20 cellular contexts compared by ENCODE assay signal in genomic region chr3:184739594-184740505, GRCh38. TPM values are rescaled to one million over a fixed set of nuclear protein-coding genes. Genes with fewer than 3 reads are reported as not detected.
DNase-seq lines count a peak whose midpoint lies in the region; ATAC-seq and TF ChIP-seq lines count a peak whose summit lies in the region.
"Had no signal": no experiment of that assay in that cellular context is flagged by ENCODE, and none has a peak within 500 bp of the region (broad histone marks: within the 10 kb centered on the region; RNA-seq: fewer than 3 reads in every experiment).

No MANE protein-coding gene starts in this region.

- H3K9me3 Mint-ChIP-seq in stimulated activated naive CD8-positive, alpha-beta T cell treated with anti-CD3 and anti-CD28 coated beads, Interleukin-15, amount 100 ng/mL, for 72 hours: no peaks in the 10 kb centered on the region
- no peaks in the 10 kb centered on the region for H3K9me3 Mint-ChIP-seq in mesothelial cell of epicardium
- no peaks in the 10 kb centered on the region for H3K9me3 Mint-ChIP-seq in activated T-helper 2 cell treated with anti-CD3 and anti-CD28 coated beads, Interferon-gamma antibody, Interleukin-2, Interleukin-4, amounts not matched to agents 10 μg/mL and 5 μg/mL and 100 μg/mL, durations not matched to agents 14 hours and 24 hours and 36 hours
- H3K9me3 Mint-ChIP-seq: activated naive CD8-positive, alpha-beta T cell treated with anti-CD3 and anti-CD28 coated beads, Interleukin-2, amount 50 U/mL, for 24 hours had no signal

- H3K27me3 Mint-ChIP-seq in stimulated activated naive CD8-positive, alpha-beta T cell treated with anti-CD3 and anti-CD28 coated beads, Interleukin-15, amount 100 ng/mL, for 72 hours: no peaks in the 10 kb centered on the region
- H3K27me3 Mint-ChIP-seq in mesothelial cell of epicardium (ENCODE audit: low read depth): no peaks in the 10 kb centered on the region
- no peaks in the 10 kb centered on the region for H3K27me3 Mint-ChIP-seq in activated T-helper 2 cell treated with anti-CD3 and anti-CD28 coated beads, Interferon-gamma antibody, Interleukin-2, Interleukin-4, amounts not matched to agents 10 μg/mL and 5 μg/mL and 100 μg/mL, durations not matched to agents 14 hours and 24 hours and 36 hours (ENCODE audit: low read depth)
- H3K27me3 Mint-ChIP-seq: activated naive CD8-positive, alpha-beta T cell treated with anti-CD3 and anti-CD28 coated beads, Interleukin-2, amount 50 U/mL, for 24 hours had no signal

- H3K27ac Mint-ChIP-seq in stimulated activated naive CD8-positive, alpha-beta T cell treated with anti-CD3 and anti-CD28 coated beads, Interleukin-15, amount 100 ng/mL, for 72 hours: peak overlapping the region in 1 of 2 donors; percentile 7
- H3K27ac Mint-ChIP-seq in mesothelial cell of epicardium: peak overlapping the region; percentile 79
- no peak overlapping the region for H3K27ac Mint-ChIP-seq in activated T-helper 2 cell treated with anti-CD3 and anti-CD28 coated beads, Interferon-gamma antibody, Interleukin-2, Interleukin-4, amounts not matched to agents 10 μg/mL and 5 μg/mL and 100 μg/mL, durations not matched to agents 14 hours and 24 hours and 36 hours
- H3K27ac Mint-ChIP-seq: activated naive CD8-positive, alpha-beta T cell treated with anti-CD3 and anti-CD28 coated beads, Interleukin-2, amount 50 U/mL, for 24 hours had no signal

- intact Hi-C loops in activated T-helper 2 cell treated with anti-CD3 and anti-CD28 coated beads, Interferon-gamma antibody, Interleukin-2, Interleukin-4, amounts not matched to agents 10 μg/mL and 5 μg/mL and 100 μg/mL, durations not matched to agents 14 hours and 24 hours and 36 hours (cut with micrococcal nuclease): no loop called here

- no peaks in the 10 kb centered on the region for H3K36me3 Mint-ChIP-seq in mesothelial cell of epicardium
- no peaks in the 10 kb centered on the region for H3K36me3 Mint-ChIP-seq in activated T-helper 2 cell treated with anti-CD3 and anti-CD28 coated beads, Interferon-gamma antibody, Interleukin-2, Interleukin-4, amounts not matched to agents 10 μg/mL and 5 μg/mL and 100 μg/mL, durations not matched to agents 14 hours and 24 hours and 36 hours (ENCODE audit: low read depth)

- peak in 1 of 2 donors; percentile 3 for DNase-seq in stimulated activated naive CD8-positive, alpha-beta T cell treated with anti-CD3 and anti-CD28 coated beads, Interleukin-15, amount 100 ng/mL, for 72 hours
- no peak for DNase-seq in stimulated activated naive CD8-positive, alpha-beta T cell treated with anti-CD3 and anti-CD28 coated beads, Interleukin-15, Interleukin-2, amounts not matched to agents 100 U/mL and 50 U/mL, for 24 hours
- DNase-seq in caudate nucleus (lab: John Stamatoyannopoulos, UW): no peak
- DNase-seq in mesothelial cell of epicardium (ENCODE audit: low spot score in 2 of 2, unreplicated experiment in 2 of 2): no peak
- no peak for DNase-seq in ACHN
- DNase-seq in activated CD8-positive, alpha-beta memory T cell treated with anti-CD3 and anti-CD28 coated beads for 24 hours: no peak
- no peak for DNase-seq in activated T-helper 2 cell treated with anti-CD3 and anti-CD28 coated beads, Interferon-gamma antibody, Interleukin-2, Interleukin-4, amounts not matched to agents 10 μg/mL and 5 μg/mL and 100 μg/mL, durations not matched to agents 14 hours and 24 hours and 36 hours (ENCODE audit: low spot score)
- DNase-seq: activated gamma-delta T cell, COR-L47, DND-41, glutamatergic neuron, H7, NCI-H1092 treated with DMSO at 0.1 percent for 48 hours, NCI-H2029, NCI-H2227 treated with DMSO at 0.1 percent for 48 hours, NCI-H748 treated with DMSO at 0.1 percent for 48 hours had no signal

- no peak for TF ChIP-seq CTCF in mesothelial cell of epicardium (IDR thresholded peaks at IDR 0.05; ENCODE audit: unreplicated experiment)

- in situ Hi-C loops in ACHN (cut with HindIII; ENCODE audit: low pct_ligation_motif_present, low pct_unique_long_range_greater_than_20kb, low sequenced_read_pairs): no loop called here

- ATAC-seq in stimulated activated naive CD8-positive, alpha-beta T cell treated with anti-CD3 and anti-CD28 coated beads, Interleukin-15, amount 100 ng/mL, for 72 hours: peak; percentile 69
- no peak for ATAC-seq in stimulated activated naive CD8-positive, alpha-beta T cell treated with anti-CD3 and anti-CD28 coated beads, Interleukin-15, Interleukin-2, amounts not matched to agents 100 U/mL and 50 U/mL, for 24 hours
- ATAC-seq in GM18861 (IDR thresholded peaks at IDR 0.05; ENCODE audit: unreplicated experiment): no peak
- ATAC-seq: HepG2 had no signal

- no peak overlapping the region for H3K4me3 Mint-ChIP-seq in stimulated activated naive CD8-positive, alpha-beta T cell treated with anti-CD3 and anti-CD28 coated beads, Interleukin-15, amount 100 ng/mL, for 72 hours
- H3K4me3 Mint-ChIP-seq in mesothelial cell of epicardium: no peak overlapping the region
- H3K4me3 Mint-ChIP-seq in activated T-helper 2 cell treated with anti-CD3 and anti-CD28 coated beads, Interferon-gamma antibody, Interleukin-2, Interleukin-4, amounts not matched to agents 10 μg/mL and 5 μg/mL and 100 μg/mL, durations not matched to agents 14 hours and 24 hours and 36 hours (ENCODE audit: low read depth): no peak overlapping the region
- H3K4me3 Mint-ChIP-seq: activated naive CD8-positive, alpha-beta T cell treated with anti-CD3 and anti-CD28 coated beads, Interleukin-2, amount 50 U/mL, for 24 hours had no signal

- peak overlapping the region; percentile 6 for H3K27ac ChIP-seq in caudate nucleus (ENCODE audit: low read depth, low read length)
- H3K27ac ChIP-seq: HL-60 had no signal

- peaks cover 9% of the 10 kb centered on the region for H3K4me1 Mint-ChIP-seq in stimulated activated naive CD8-positive, alpha-beta T cell treated with anti-CD3 and anti-CD28 coated beads, Interleukin-15, amount 100 ng/mL, for 72 hours
- peaks cover 51% of the 10 kb centered on the region for H3K4me1 Mint-ChIP-seq in mesothelial cell of epicardium
- peaks cover 10% of the 10 kb centered on the region for H3K4me1 Mint-ChIP-seq in activated T-helper 2 cell treated with anti-CD3 and anti-CD28 coated beads, Interferon-gamma antibody, Interleukin-2, Interleukin-4, amounts not matched to agents 10 μg/mL and 5 μg/mL and 100 μg/mL, durations not matched to agents 14 hours and 24 hours and 36 hours (ENCODE audit: low read depth)

RNA-seq across cellular contexts. Expression of gene MAGEF1, which starts 28.0 kb away (rescaled TPM):
- 67.6 to 68.9 TPM (median 68.4 TPM) in 3 replicates for total RNA-seq in mesothelial cell of epicardium
- 15.9 and 16.0 TPM in 2 replicates for total RNA-seq in activated T-helper 2 cell treated with anti-CD3 and anti-CD28 coated beads, Interferon-gamma antibody, Interleukin-2, Interleukin-4, amounts not matched to agents 10 μg/mL and 5 μg/mL and 100 μg/mL, durations not matched to agents 14 hours and 24 hours and 36 hours
